ENCODE assay signal across 33 cellular contexts in genomic region chr7:55624813-55625212, GRCh38.
"Had no signal": no experiment of that assay in that cellular context is flagged by ENCODE, and none has a peak within 500 bp of the region (broad histone marks: within the 10 kb centered on the region; RNA-seq: fewer than 3 reads in every experiment).

No MANE protein-coding gene starts in this region.

- FAIRE-seq: astrocyte, bronchial epithelial cell had no signal

- H3K27ac ChIP-seq: adrenal gland, ascending aorta, body of pancreas, brain microvascular endothelial cell, breast epithelium, cardiac muscle cell had no signal

- H3K36me3 ChIP-seq: adrenal gland, ascending aorta, brain microvascular endothelial cell, breast epithelium, cardiac muscle cell had no signal

- H3K9me3 ChIP-seq: adrenal gland, ascending aorta, body of pancreas had no signal

- H3K4me3 ChIP-seq: adrenal gland, ascending aorta, body of pancreas, breast epithelium, cardiac muscle cell had no signal

- H3K27me3 ChIP-seq: adrenal gland, ascending aorta, body of pancreas, brain microvascular endothelial cell, cardiac muscle cell had no signal

- ATAC-seq: activated naive CD4-positive, alpha-beta T cell treated with anti-CD3 and anti-CD28 coated beads, Interleukin-2, amount 50 U/mL, for 72 hours; activated naive CD8-positive, alpha-beta T cell treated with anti-CD3 and anti-CD28 coated beads, Interleukin-2, amount 50 U/mL, for 24 hours; activated T-cell treated with anti-CD3 and anti-CD28 coated beads, Interleukin-2, amount 50 U/mL, for 4 hours; activated T-cell treated with anti-CD3 and anti-CD28 coated beads, Interleukin-2, amount 50 U/mL, for 72 hours; activated T-helper 17 cell treated with anti-CD3 and anti-CD28 coated beads, Interleukin-2, amount 50 U/mL, for 72 hours; body of pancreas had no signal

- DNase-seq: activated effector memory CD4-positive, alpha-beta T cell treated with anti-CD3 and anti-CD28 coated beads, Interleukin-2, amount 50 U/mL, for 16 hours; activated effector memory CD4-positive, alpha-beta T cell treated with Interleukin-2 at 50 U/mL for 16 hours; activated gamma-delta T cell; activated gamma-delta T cell treated with Interleukin-2 at 50 U/mL for 16 hours; activated naive CD4-positive, alpha-beta T cell; activated naive CD4-positive, alpha-beta T cell treated with anti-CD3 and anti-CD28 coated beads for 36 hours; activated naive CD4-positive, alpha-beta T cell treated with anti-CD3 and anti-CD28 coated beads, Interleukin-2, amount 10 ng/mL, durations not matched to agents 7 days and 5 days; activated naive CD4-positive, alpha-beta T cell treated with anti-CD3 and anti-CD28 coated beads, Interleukin-2, amount 50 U/mL, for 16 hours; activated naive CD4-positive, alpha-beta T cell treated with Interleukin-2 at 50 U/mL for 16 hours; activated naive CD8-positive, alpha-beta T cell treated with anti-CD3 and anti-CD28 coated beads for 36 hours; activated naive CD8-positive, alpha-beta T cell treated with anti-CD3 and anti-CD28 coated beads, Interleukin-2, amount 10 ng/mL, durations not matched to agents 7 days and 5 days; activated naive CD8-positive, alpha-beta T cell treated with anti-CD3 and anti-CD28 coated beads, Interleukin-2, amount 50 U/mL, for 24 hours; activated T-cell treated with anti-CD3 and anti-CD28 coated beads, Interleukin-2, amount 50 U/mL, for 24 hours; activated T-cell treated with anti-CD3 and anti-CD28 coated beads, Interleukin-2, amount 50 U/mL, for 4 hours; activated T-cell treated with anti-CD3 and anti-CD28 coated beads, Interleukin-2, amount 50 U/mL, for 48 hours; activated T-cell treated with anti-CD3 and anti-CD28 coated beads, Interleukin-2, amount 50 U/mL, for 72 hours; adrenal gland; amniotic stem cell; amygdala; anterior cingulate cortex; aorta; body of pancreas; brain microvascular endothelial cell; caudate nucleus; central memory CD4-positive, alpha-beta T cell; cerebellar nuclear complex had no signal

- H3K4me1 ChIP-seq: adrenal gland, ascending aorta, body of pancreas, breast epithelium had no signal
